Comparison of ENCODE assay signal across 1 cellular context in the genomic region with DNA sequence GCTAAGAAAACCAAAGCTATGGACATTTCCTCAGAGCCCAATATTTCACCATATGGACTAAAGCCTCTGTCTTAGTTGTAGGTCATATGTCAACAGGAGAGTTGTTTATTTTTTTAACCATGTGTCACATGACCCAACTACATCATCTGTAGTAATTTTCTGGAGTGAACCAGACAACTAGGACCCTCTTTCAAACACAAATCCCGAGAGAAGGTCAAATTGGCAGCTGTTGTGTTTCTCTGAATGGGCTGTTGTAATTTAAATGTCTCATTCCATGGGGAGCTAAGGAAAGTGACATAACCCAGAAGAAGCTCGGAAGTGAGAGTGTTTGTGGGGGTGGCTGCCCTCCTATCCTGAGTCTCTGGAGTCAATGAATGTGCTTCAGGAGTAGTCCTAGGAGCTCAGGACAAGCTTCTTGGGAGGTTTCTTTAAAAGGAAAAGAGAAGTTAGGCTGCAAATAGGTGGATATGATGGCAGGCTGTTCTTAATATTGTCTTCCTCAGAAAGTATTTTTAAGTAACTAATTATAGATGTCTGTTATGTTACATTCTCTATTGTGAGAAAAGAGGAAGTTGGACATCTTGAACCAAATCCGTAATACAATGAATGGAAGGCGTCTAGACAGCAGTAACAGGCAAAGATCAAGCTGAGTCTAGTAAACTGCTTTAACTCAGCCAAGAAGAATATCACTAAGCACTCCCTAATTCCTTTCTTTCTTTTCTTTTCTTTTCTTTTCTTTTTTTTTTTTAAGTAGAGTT.
TF ChIP-seq lines count a peak whose summit lies in the region.

No MANE protein-coding gene starts in this region.

TF ChIP-seq in K562, 482 proteins besides CTCF, POLR2A, EP300 and RAD21 (continued from another document):
- TF ChIP-seq RAD51 (IDR thresholded peaks at IDR 0.05; ENCODE audit: borderline replicate concordance, low read depth) (0 out of 2 replicates have a peak, but pooled peaks have one; percentile 28), ZNF57 (CRISPR knock-in tag; IDR thresholded peaks at IDR 0.05) (no peak), NBN (IDR thresholded peaks at IDR 0.05; ENCODE audit: low read depth) (no peak)
- TF ChIP-seq, protein P1, sequence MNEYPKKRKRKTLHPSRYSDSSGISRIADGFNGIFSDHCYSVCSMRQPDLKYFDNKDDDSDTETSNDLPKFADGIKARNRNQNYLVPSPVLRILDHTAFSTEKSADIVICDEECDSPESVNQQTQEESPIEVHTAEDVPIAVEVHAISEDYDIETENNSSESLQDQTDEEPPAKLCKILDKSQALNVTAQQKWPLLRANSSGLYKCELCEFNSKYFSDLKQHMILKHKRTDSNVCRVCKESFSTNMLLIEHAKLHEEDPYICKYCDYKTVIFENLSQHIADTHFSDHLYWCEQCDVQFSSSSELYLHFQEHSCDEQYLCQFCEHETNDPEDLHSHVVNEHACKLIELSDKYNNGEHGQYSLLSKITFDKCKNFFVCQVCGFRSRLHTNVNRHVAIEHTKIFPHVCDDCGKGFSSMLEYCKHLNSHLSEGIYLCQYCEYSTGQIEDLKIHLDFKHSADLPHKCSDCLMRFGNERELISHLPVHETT (CRISPR knock-in tag; conservative IDR thresholded peaks at IDR 0.05 in 1 of 2, IDR thresholded peaks at IDR 0.05 in 1 of 2) = no peak
